Comparison of ENCODE assay signal across 13 cellular contexts in the genomic region with DNA sequence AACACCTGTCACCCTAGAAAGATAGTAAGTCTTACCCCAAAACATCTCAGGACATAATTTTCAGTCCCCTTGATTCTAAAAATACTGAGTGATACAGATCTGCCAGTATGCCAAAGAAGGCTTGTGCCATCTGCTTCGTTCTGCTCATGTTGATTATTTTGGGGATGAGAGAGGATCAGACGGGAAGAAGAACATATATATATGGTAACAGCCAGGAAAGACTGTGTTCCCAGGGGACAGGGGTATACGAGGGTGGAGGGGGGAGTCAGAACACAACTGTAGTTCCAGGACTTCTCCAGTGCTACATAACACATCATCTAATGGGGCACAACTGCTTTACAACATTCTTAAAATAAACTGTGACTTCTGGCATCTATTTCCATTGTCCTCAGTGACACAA. TPM values are rescaled to one million over a fixed set of nuclear protein-coding genes. Genes with fewer than 3 reads are reported as not detected.
DNase-seq lines count a peak whose midpoint lies in the region.
"Had no signal": no experiment of that assay in that cellular context is flagged by ENCODE, and none has a peak within 500 bp of the region (broad histone marks: within the 10 kb centered on the region; RNA-seq: fewer than 3 reads in every experiment).

No MANE protein-coding gene starts in this region.

- no peak overlapping the region for H3K9ac ChIP-seq in BLaER1
- H3K9ac ChIP-seq in stomach smooth muscle (ENCODE audit: low read length in 2 of 2): no peak overlapping the region

- H3K9me3 ChIP-seq in BLaER1 (peaks cover 6% of the 10 kb centered on the region), stomach smooth muscle (ENCODE audit: control insufficient read depth in 2 of 2, low read length in 2 of 2) (no peaks in the 10 kb centered on the region)
- H3K9me3 ChIP-seq: BE2C had no signal

- no peaks in the 10 kb centered on the region for H3K36me3 ChIP-seq in BLaER1
- H3K36me3 ChIP-seq in stomach smooth muscle (ENCODE audit: control insufficient read depth in 2 of 2, insufficient read depth in 2 of 2, low read length in 2 of 2): peaks cover 12 to 18% of the 10 kb centered on the region in 2 donors
- H3K36me3 ChIP-seq: BE2C had no signal

- H3K27me3 ChIP-seq in BLaER1: no peaks in the 10 kb centered on the region
- H3K27me3 ChIP-seq in stomach smooth muscle (ENCODE audit: control insufficient read depth in 1 of 2, insufficient read depth in 2 of 2, low read length in 2 of 2): no peaks in the 10 kb centered on the region
- H3K27me3 ChIP-seq: BE2C had no signal

- no peaks in the 10 kb centered on the region for H4K20me1 ChIP-seq in BLaER1

- H3K4me1 ChIP-seq in BLaER1 (peaks cover 10% of the 10 kb centered on the region), stomach smooth muscle (ENCODE audit: control insufficient read depth, insufficient read depth, low read length) (peaks cover 3% of the 10 kb centered on the region)
- H3K4me1 ChIP-seq: BE2C had no signal

- H3K27ac ChIP-seq in BLaER1 (no peak overlapping the region), stomach smooth muscle (ENCODE audit: low read length) (peak overlapping the region; percentile 7)

- H3K4me3 ChIP-seq in BLaER1 (no peak overlapping the region), stomach smooth muscle (ENCODE audit: low read length in 2 of 2) (no peak overlapping the region)
- H3K4me3 ChIP-seq: GM12878 had no signal

- peak overlapping the region; percentile 38 for H3K4me2 ChIP-seq in BLaER1

- intact Hi-C loops in cardiac septum (cut with DNase I): no loop called here

- DNase-seq in cerebellar cortex (ENCODE audit: low spot score) (peak; percentile 19), myocyte (ENCODE audit: low read depth) (peak; percentile 40), cardiac septum (ENCODE audit: low spot score) (no peak), NCI-H446 (lab: John Stamatoyannopoulos, UW) (no peak)
- DNase-seq in effector CD4-positive, alpha-beta T cell: no peak
- DNase-seq: BE2C; Calu3; CD4-positive, alpha-beta memory T cell; DMS79 treated with DMSO at 0.1 percent for 48 hours; H9 had no signal

RNA-seq across cellular contexts. Expression of gene PLAGL1, which starts 55.7 kb away (rescaled TPM):
- 5.7 and 9.7 TPM in 2 replicates for total RNA-seq in myocyte
- 13.8 TPM for polyA plus RNA-seq in myocyte (2012)
- total RNA-seq in cardiac septum: 13.0 TPM

Comparison
In these comparisons a context has a peak if more than half of its experiments do, and no peak if none do; other contexts are left out.
1. DNase-seq: peak in cerebellar cortex (single experiment) and myocyte (single experiment); none in effector CD4-positive, alpha-beta T cell (single experiment), cardiac septum (single experiment) and NCI-H446 (0 of 2).